ENCODE assay signal across 1 cellular context in the genomic region with DNA sequence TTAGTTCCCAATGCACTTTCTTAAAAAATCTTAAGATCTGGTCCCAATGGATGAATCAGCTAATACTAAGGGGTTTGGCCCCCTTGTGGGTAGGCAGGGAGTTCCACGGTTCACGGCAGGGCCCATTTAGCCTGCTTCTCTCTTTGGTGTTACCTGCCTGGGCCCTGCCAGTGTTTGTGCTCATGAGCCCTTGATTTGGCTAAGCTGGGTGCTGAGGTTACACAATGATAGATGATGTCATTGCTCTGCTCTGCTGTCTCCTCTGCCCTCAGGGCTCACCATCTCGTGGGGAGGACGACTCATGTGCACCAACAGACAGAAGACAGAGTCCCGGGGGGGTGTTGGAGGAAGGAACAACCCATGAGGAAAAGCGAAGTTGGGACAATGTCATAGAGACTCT.
TF ChIP-seq lines count a peak whose summit lies in the region.

No MANE protein-coding gene starts in this region.

TF ChIP-seq in HepG2, 621 proteins besides CTCF, POLR2A, EP300 and RAD21:
- TF ChIP-seq FOXJ3 (CRISPR knock-in tag; IDR thresholded peaks at IDR 0.05; ENCODE audit: borderline replicate concordance) (no peak), ATF7 (IDR thresholded peaks at IDR 0.05) (peak; percentile 43), ATF7 (CRISPR knock-in tag; IDR thresholded peaks at IDR 0.05) (no peak)
